Comparison of ENCODE assay signal across 11 cellular contexts in genomic region chr4:121199742-121200561, GRCh38. TPM values are rescaled to one million over a fixed set of nuclear protein-coding genes. Genes with fewer than 3 reads are reported as not detected.
DNase-seq lines count a peak whose midpoint lies in the region; ATAC-seq and TF ChIP-seq lines count a peak whose summit lies in the region.
"Had no signal": no experiment of that assay in that cellular context is flagged by ENCODE, and none has a peak within 500 bp of the region (broad histone marks: within the 10 kb centered on the region; RNA-seq: fewer than 3 reads in every experiment).

No MANE protein-coding gene starts in this region.

- DNase-seq in activated naive CD8-positive, alpha-beta T cell treated with anti-CD3 and anti-CD28 coated beads, Interleukin-2, amount 50 U/mL, for 24 hours: no peak
- DNase-seq in glomerular visceral epithelial cell (ENCODE audit: extremely low spot score) (no peak), posterior cingulate gyrus (no peak), posterior vena cava (ENCODE audit: low spot score) (no peak), RWPE1 (ENCODE audit: low spot score) (no peak)
- DNase-seq: GOT3, SHP77 had no signal

- POLR2A ChIA-PET in RWPE1 (lab: Yijun Ruan, JAX; ENCODE audit: low non-redundant PET): no interaction called here

- no peak overlapping the region for H3K27ac ChIP-seq in RWPE1

- ATAC-seq in GM18499 (IDR thresholded peaks at IDR 0.05; ENCODE audit: insufficient read depth, unreplicated experiment): peak; percentile 61
- peak; percentile 37 for ATAC-seq in GM19468 (IDR thresholded peaks at IDR 0.05; ENCODE audit: extremely low read depth, unreplicated experiment)
- ATAC-seq in HG03280 (IDR thresholded peaks at IDR 0.05; ENCODE audit: unreplicated experiment): peak; percentile 71
- peak; percentile 85 for ATAC-seq in activated naive CD8-positive, alpha-beta T cell treated with anti-CD3 and anti-CD28 coated beads, Interleukin-2, amount 50 U/mL, for 24 hours

- intact Hi-C loops in posterior cingulate gyrus (cut with DNase I): no loop called here
- intact Hi-C loops in posterior vena cava (cut with DNase I): no loop called here

- TF ChIP-seq CTCF in RWPE1 (conservative IDR thresholded peaks at IDR 0.05; ENCODE audit: low read depth): no peak

- H3K27me3 Mint-ChIP-seq in activated naive CD8-positive, alpha-beta T cell treated with anti-CD3 and anti-CD28 coated beads, Interleukin-2, amount 50 U/mL, for 24 hours: no peaks in the 10 kb centered on the region

- no peaks in the 10 kb centered on the region for H3K9me3 Mint-ChIP-seq in activated naive CD8-positive, alpha-beta T cell treated with anti-CD3 and anti-CD28 coated beads, Interleukin-2, amount 50 U/mL, for 24 hours

- peaks cover 25% of the 10 kb centered on the region for H3K4me1 Mint-ChIP-seq in activated naive CD8-positive, alpha-beta T cell treated with anti-CD3 and anti-CD28 coated beads, Interleukin-2, amount 50 U/mL, for 24 hours

- H3K4me3 Mint-ChIP-seq in activated naive CD8-positive, alpha-beta T cell treated with anti-CD3 and anti-CD28 coated beads, Interleukin-2, amount 50 U/mL, for 24 hours: peak overlapping the region; percentile 7

- peak overlapping the region; percentile 40 for H3K27ac Mint-ChIP-seq in activated naive CD8-positive, alpha-beta T cell treated with anti-CD3 and anti-CD28 coated beads, Interleukin-2, amount 50 U/mL, for 24 hours

- CTCF ChIA-PET in RWPE1 (lab: Yijun Ruan, JAX): interaction anchor here (0.6 to 1.5 kb wide), 3 partner anchors 14 to 52 kb away, joined by 3 read pairs; no protein-coding TSS in a partner anchor

- H3K36me3 Mint-ChIP-seq in activated naive CD8-positive, alpha-beta T cell treated with anti-CD3 and anti-CD28 coated beads, Interleukin-2, amount 50 U/mL, for 24 hours (ENCODE audit: low read depth): no peaks in the 10 kb centered on the region

RNA-seq across cellular contexts. Expression of gene TNIP3, which starts 35.8 kb away (rescaled TPM):
- under 1 TPM in 1 of 2 donors, not detected in 1; 0.19 TPM for total RNA-seq in posterior vena cava
- total RNA-seq: left lobe of liver had no signal
